In genomic region chr19:10695401-10696398, GRCh38 we compare ENCODE assay signal across 8 cellular contexts. TPM values are rescaled to one million over a fixed set of nuclear protein-coding genes. Genes with fewer than 3 reads are reported as not detected.
DNase-seq lines count a peak whose midpoint lies in the region; ATAC-seq and TF ChIP-seq lines count a peak whose summit lies in the region.

No MANE protein-coding gene starts in this region.

- DNase-seq in AG08396 (ENCODE audit: low spot score), result peak; percentile 95
- peak; percentile 100 for DNase-seq in OCI-M2 (lab: John Stamatoyannopoulos, UW; ENCODE audit: unreplicated experiment)
- peak; percentile 89 for DNase-seq in activated T-cell treated with anti-CD3 and anti-CD28 coated beads for 48 hours (ENCODE audit: low read depth)
- peak; percentile 61 for DNase-seq in epithelial cell of prostate (ENCODE audit: low read depth, low spot score)
- DNase-seq in mucosa of descending colon, result peak; percentile 94 to 96 (median 96)
- peak; percentile 85 for DNase-seq in stimulated activated CD8-positive, alpha-beta memory T cell treated with anti-CD3 and anti-CD28 coated beads, Interleukin-4, amount 100 ng/mL, for 24 hours (ENCODE audit: low read depth)

- no peak for TF ChIP-seq CTCF in mucosa of descending colon (IDR thresholded peaks at IDR 0.05)

- no peaks in the 10 kb centered on the region for H3K36me3 ChIP-seq in mucosa of descending colon (ENCODE audit: low read depth)

- ATAC-seq in GM19397 (IDR thresholded peaks at IDR 0.05; ENCODE audit: unreplicated experiment) (peak; percentile 87), mucosa of descending colon (peak; percentile 99)

- intact Hi-C loops in mucosa of descending colon (cut with DNase I, micrococcal nuclease), result no loop called here

- no peak for TF ChIP-seq EP300 in Ishikawa (IDR thresholded peaks at IDR 0.05; ENCODE audit: borderline replicate concordance)

- no peak for TF ChIP-seq RAD21 in Ishikawa (IDR thresholded peaks at IDR 0.05; ENCODE audit: low read depth)

- H3K4me3 ChIP-seq in mucosa of descending colon, result no peak overlapping the region

- no peak overlapping the region for H3K27ac ChIP-seq in epithelial cell of prostate

- no peaks in the 10 kb centered on the region for H3K9me3 ChIP-seq in mucosa of descending colon

- H3K4me1 ChIP-seq in mucosa of descending colon (ENCODE audit: low read depth), result peaks cover 11% of the 10 kb centered on the region

TF ChIP-seq in Ishikawa, 13 proteins besides CTCF, POLR2A, EP300 and RAD21:
- TF ChIP-seq CEBPB (IDR thresholded peaks at IDR 0.05) (peak; percentile 65), TEAD4 (IDR thresholded peaks at IDR 0.05) (no peak; the same call in 1 of the 2 replicates), EGR1 (IDR thresholded peaks at IDR 0.05) (peak; percentile 65), FOXM1 (IDR thresholded peaks at IDR 0.05; ENCODE audit: borderline replicate concordance, low read depth) (peak; percentile 42; the same call in 1 of the 2 replicates), TCF12 (IDR thresholded peaks at IDR 0.05; ENCODE audit: low read depth) (peak; percentile 18; the same call in 1 of the 2 replicates), USF1 (IDR thresholded peaks at IDR 0.05) (0 out of 2 replicates have a peak, but pooled peaks have one; percentile 4), YY1 (IDR thresholded peaks at IDR 0.05; ENCODE audit: low read depth) (0 out of 2 replicates have a peak, but pooled peaks have one; percentile 33), TAF1 (IDR thresholded peaks at IDR 0.05; ENCODE audit: low read depth) (no peak), NFIC (IDR thresholded peaks at IDR 0.05) (no peak)
- TF ChIP-seq, protein P1, sequence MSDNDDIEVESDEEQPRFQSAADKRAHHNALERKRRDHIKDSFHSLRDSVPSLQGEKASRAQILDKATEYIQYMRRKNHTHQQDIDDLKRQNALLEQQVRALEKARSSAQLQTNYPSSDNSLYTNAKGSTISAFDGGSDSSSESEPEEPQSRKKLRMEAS (IDR thresholded peaks at IDR 0.05), result peak; percentile 68
- TF ChIP-seq, protein P2, sequence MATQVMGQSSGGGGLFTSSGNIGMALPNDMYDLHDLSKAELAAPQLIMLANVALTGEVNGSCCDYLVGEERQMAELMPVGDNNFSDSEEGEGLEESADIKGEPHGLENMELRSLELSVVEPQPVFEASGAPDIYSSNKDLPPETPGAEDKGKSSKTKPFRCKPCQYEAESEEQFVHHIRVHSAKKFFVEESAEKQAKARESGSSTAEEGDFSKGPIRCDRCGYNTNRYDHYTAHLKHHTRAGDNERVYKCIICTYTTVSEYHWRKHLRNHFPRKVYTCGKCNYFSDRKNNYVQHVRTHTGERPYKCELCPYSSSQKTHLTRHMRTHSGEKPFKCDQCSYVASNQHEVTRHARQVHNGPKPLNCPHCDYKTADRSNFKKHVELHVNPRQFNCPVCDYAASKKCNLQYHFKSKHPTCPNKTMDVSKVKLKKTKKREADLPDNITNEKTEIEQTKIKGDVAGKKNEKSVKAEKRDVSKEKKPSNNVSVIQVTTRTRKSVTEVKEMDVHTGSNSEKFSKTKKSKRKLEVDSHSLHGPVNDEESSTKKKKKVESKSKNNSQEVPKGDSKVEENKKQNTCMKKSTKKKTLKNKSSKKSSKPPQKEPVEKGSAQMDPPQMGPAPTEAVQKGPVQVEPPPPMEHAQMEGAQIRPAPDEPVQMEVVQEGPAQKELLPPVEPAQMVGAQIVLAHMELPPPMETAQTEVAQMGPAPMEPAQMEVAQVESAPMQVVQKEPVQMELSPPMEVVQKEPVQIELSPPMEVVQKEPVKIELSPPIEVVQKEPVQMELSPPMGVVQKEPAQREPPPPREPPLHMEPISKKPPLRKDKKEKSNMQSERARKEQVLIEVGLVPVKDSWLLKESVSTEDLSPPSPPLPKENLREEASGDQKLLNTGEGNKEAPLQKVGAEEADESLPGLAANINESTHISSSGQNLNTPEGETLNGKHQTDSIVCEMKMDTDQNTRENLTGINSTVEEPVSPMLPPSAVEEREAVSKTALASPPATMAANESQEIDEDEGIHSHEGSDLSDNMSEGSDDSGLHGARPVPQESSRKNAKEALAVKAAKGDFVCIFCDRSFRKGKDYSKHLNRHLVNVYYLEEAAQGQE (IDR thresholded peaks at IDR 0.05; ENCODE audit: low read depth), result peak; percentile 100

RNA-seq across cellular contexts. Expression of gene QTRT1, which starts 5.5 kb away (rescaled TPM):
- total RNA-seq in mucosa of descending colon, result 100 to 1,000 TPM in 2 of 3 donors, 10 to 100 TPM in 1; 57.8 to 107 (median 101) TPM

RNA-seq across cellular contexts. Expression of gene DNM2, which starts 22.2 kb away (rescaled TPM):
- total RNA-seq in mucosa of descending colon, result 100 to 1,000 TPM; 318 to 602 (median 562) TPM

RNA-seq across cellular contexts. Expression of gene ILF3, which starts 41.6 kb away (rescaled TPM):
- 100 to 1,000 TPM; 151 to 213 (median 178) TPM for total RNA-seq in mucosa of descending colon
